Comparison of ENCODE assay signal across 8 cellular contexts in the genomic region with DNA sequence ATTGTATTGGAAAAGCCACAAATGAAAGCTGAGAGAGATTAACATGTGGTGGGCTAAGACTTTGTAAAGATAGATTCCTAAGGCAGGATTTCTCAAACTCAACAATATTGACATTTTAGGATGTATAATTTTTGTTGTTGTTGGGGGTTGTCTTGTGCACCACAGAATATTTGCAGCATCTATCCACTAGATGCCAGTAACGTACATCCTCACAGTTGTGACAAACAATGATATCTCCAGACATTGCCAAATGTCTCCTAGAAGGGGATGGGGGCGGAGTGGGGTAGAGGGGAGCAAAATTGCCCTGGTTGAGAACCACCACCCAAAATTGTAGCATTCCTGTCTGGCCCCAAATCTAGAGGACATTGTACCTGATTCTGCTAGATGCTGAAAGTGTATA. TPM values are rescaled to one million over a fixed set of nuclear protein-coding genes. Genes with fewer than 3 reads are reported as not detected.
A peak's percentile ranks its signal among the peaks of the same experiment; 100 is the strongest.
DNase-seq lines count a peak whose midpoint lies in the region; ATAC-seq, FAIRE-seq and TF ChIP-seq lines count a peak whose summit lies in the region.

No MANE protein-coding gene starts in this region.

- peak; percentile 41 for DNase-seq in EL
- DNase-seq in SJCRH30, result peak; percentile 5 to 47
- DNase-seq in frontal cortex (ENCODE audit: low spot score in 2 of 2), result peak in 1 of 2 donors; percentile 54
- DNase-seq in retinal pigment epithelial cell (ENCODE audit: low read depth), result no peak
- DNase-seq in MG63, result no peak
- DNase-seq in CD1c-positive myeloid dendritic cell (ENCODE audit: extremely low spot score), result no peak

- H3K27ac ChIP-seq in SJCRH30, result no peak overlapping the region

- FAIRE-seq in frontal cortex (lab: Jason Lieb, UNC), result peak; percentile 39

- no peaks in the 10 kb centered on the region for H3K27me3 ChIP-seq in SJCRH30
- H3K27me3 ChIP-seq in MG63, result no peaks in the 10 kb centered on the region

- TF ChIP-seq CTCF in retinal pigment epithelial cell (conservative IDR thresholded peaks at IDR 0.05; ENCODE audit: low read depth, low read length), result peak; percentile 69

- H3K4me1 ChIP-seq in SJCRH30, result no peaks in the 10 kb centered on the region

- H3K36me3 ChIP-seq in SJCRH30, result no peaks in the 10 kb centered on the region
- no peaks in the 10 kb centered on the region for H3K36me3 ChIP-seq in MG63

- H3K9me3 ChIP-seq in SJCRH30 (replicated peaks), result no peaks in the 10 kb centered on the region
- H3K9me3 ChIP-seq in MG63, result no peaks in the 10 kb centered on the region

- peak; percentile 72 for ATAC-seq in GM19455 (IDR thresholded peaks at IDR 0.05; ENCODE audit: unreplicated experiment)
- peak; percentile 83 for ATAC-seq in HG03457 (IDR thresholded peaks at IDR 0.05; ENCODE audit: unreplicated experiment)

- H3K4me3 ChIP-seq in SJCRH30 (no peak overlapping the region), retinal pigment epithelial cell (ENCODE audit: low read length) (no peak overlapping the region), MG63 (no peak overlapping the region)

RNA-seq across cellular contexts. Expression of a gene that starts 14.7 kb away (rescaled TPM):
- 13.1 and 17.7 TPM in 2 replicates for total RNA-seq in SJCRH30 (2014; rRNA removed; shearing (Covaris generic))
- 34.2 TPM for total RNA-seq in frontal cortex
- 7.1 and 13.1 TPM in 2 replicates for total RNA-seq in MG63 (2014; rRNA removed; shearing (Covaris generic); ENCODE audit: low replicate concordance)

Comparison
In these comparisons a context has a peak if more than half of its experiments do, and no peak if none do; other contexts are left out.
1. DNase-seq: peak in EL (single experiment) and SJCRH30 (2 of 2); none in retinal pigment epithelial cell (single experiment), MG63 (single experiment) and CD1c-positive myeloid dendritic cell (single experiment).